Comparison of ENCODE assay signal across 8 cellular contexts in genomic region chr15:68820589-68821189, GRCh38. TPM values are rescaled to one million over a fixed set of nuclear protein-coding genes. Genes with fewer than 3 reads are reported as not detected.
A peak's percentile ranks its signal among the peaks of the same experiment; 100 is the strongest.
DNase-seq lines count a peak whose midpoint lies in the region; ATAC-seq, FAIRE-seq and TF ChIP-seq lines count a peak whose summit lies in the region.

TSS of gene ANP32A (minus strand) at chr15:68820895. CDS start at chr15:68820751, 144 bp downstream.

- peaks cover 64% of the 10 kb centered on the region for H3K4me1 ChIP-seq in left ventricle myocardium inferior

- H3K4me3 ChIP-seq in left ventricle myocardium inferior: peak within 1 kb of the TSS; percentile 84

- H3K9me3 ChIP-seq in T-helper 17 cell (ENCODE audit: control insufficient read depth, low read length, poor library complexity, severe bottlenecking) (no peaks in the 10 kb centered on the region), left ventricle myocardium inferior (replicated peaks) (no peaks in the 10 kb centered on the region)

- H3K36me3 Mint-ChIP-seq in T-helper 17 cell (ENCODE audit: low read depth): peaks cover 8% of the 10 kb centered on the region

- no peaks in the 10 kb centered on the region for H3K27me3 Mint-ChIP-seq in T-helper 17 cell

- intact Hi-C loops in left ventricle myocardium inferior (cut with micrococcal nuclease): loop anchor here (10.0 kb wide), 1 partner anchor 54 kb away; no protein-coding TSS in a partner anchor

- ATAC-seq in HG02798 (IDR thresholded peaks at IDR 0.05; ENCODE audit: poor library complexity, unreplicated experiment) (peak; percentile 74), T-helper 17 cell (peak; percentile 77)

- peak; percentile 91 for FAIRE-seq in urothelium cell line (lab: Jason Lieb, UNC)

- H3K27me3 ChIP-seq in left ventricle myocardium inferior (ENCODE audit: low read depth): no peaks in the 10 kb centered on the region

- H3K4me1 Mint-ChIP-seq in T-helper 17 cell: peaks cover 26% of the 10 kb centered on the region

- peak within 1 kb of the TSS; percentile 99 for H3K27ac Mint-ChIP-seq in T-helper 17 cell

- peak within 1 kb of the TSS; percentile 99 for H3K4me3 Mint-ChIP-seq in T-helper 17 cell

- DNase-seq in NCI-H1694 (lab: John Stamatoyannopoulos, UW): peak; percentile 74
- peak; percentile 90 to 99 (median 94) for DNase-seq in T-helper 17 cell
- DNase-seq in amygdala (lab: John Stamatoyannopoulos, UW): peak; percentile 55 to 97 (median 92)
- DNase-seq in left ventricle myocardium inferior: peak; percentile 98
- DNase-seq in pulmonary artery endothelial cell (ENCODE audit: low read depth, low spot score): peak; percentile 77
- DNase-seq in urothelium cell line (ENCODE audit: low spot score): peak; percentile 100

- peak within 1 kb of the TSS; percentile 97 for H3K27ac ChIP-seq in left ventricle myocardium inferior (replicated peaks)

- H3K36me3 ChIP-seq in left ventricle myocardium inferior: no peaks in the 10 kb centered on the region

- TF ChIP-seq CTCF in GM12873 (IDR thresholded peaks at IDR 0.05; ENCODE audit: insufficient read depth, low read depth, low read length, missing control alignments) (peak; percentile 3), left ventricle myocardium inferior (IDR thresholded peaks at IDR 0.05; ENCODE audit: borderline replicate concordance) (no peak)

RNA-seq across cellular contexts. Expression of gene ANP32A, which starts in this region (rescaled TPM):
- total RNA-seq in T-helper 17 cell (10 to 100 TPM; 78.7 to 83.3 TPM), left ventricle myocardium inferior (150 TPM), pulmonary artery endothelial cell (72.9 and 127 TPM in 2 replicates)

Comparison
In these comparisons a context has a peak if more than half of its experiments do, and no peak if none do; other contexts are left out.
1. Peak in every context shown above with its lines: DNase-seq, ATAC-seq, H3K4me3 ChIP-seq and H3K27ac ChIP-seq.